ENCODE assay signal across 21 cellular contexts in genomic region chr5:135335031-135335828, GRCh38.
DNase-seq lines count a peak whose midpoint lies in the region; ATAC-seq, FAIRE-seq and TF ChIP-seq lines count a peak whose summit lies in the region.
"Had no signal": no experiment of that assay in that cellular context is flagged by ENCODE, and none has a peak within 500 bp of the region (broad histone marks: within the 10 kb centered on the region; RNA-seq: fewer than 3 reads in every experiment).

No MANE protein-coding gene starts in this region.

- H3K4ac ChIP-seq in neuronal stem cell (ENCODE audit: low read length): no peak overlapping the region

- H2BK5ac ChIP-seq in neuronal stem cell (ENCODE audit: low read length): no peak overlapping the region

- no peaks in the 10 kb centered on the region for H3K79me1 ChIP-seq in neuronal stem cell (ENCODE audit: low read depth, low read length)

- CTCF ChIA-PET in HepG2 (lab: Yijun Ruan, JAX; ENCODE audit: low intra/inter-chr PET ratio, low total read pairs): no interaction called here

- no peak for TF ChIP-seq RAD21 in HepG2 (CRISPR knock-in tag; IDR thresholded peaks at IDR 0.05)

- ATAC-seq in HepG2 (no peak), right lobe of liver (no peak), GM21717 (IDR thresholded peaks at IDR 0.05; ENCODE audit: unreplicated experiment) (no peak)
- ATAC-seq: naive thymus-derived CD8-positive, alpha-beta T cell had no signal

- TF ChIP-seq CTCF in HepG2 (CRISPR knock-in tag; IDR thresholded peaks at IDR 0.05) (no peak), right lobe of liver (IDR thresholded peaks at IDR 0.05) (no peak), fibroblast of pulmonary artery (IDR thresholded peaks at IDR 0.05; ENCODE audit: low read length, missing control alignments) (no peak), thyroid gland (IDR thresholded peaks at IDR 0.05) (no peak)

- intact Hi-C loops in HepG2 (cut with micrococcal nuclease; ENCODE audit: unreplicated experiment) (loop anchor here (10.0 kb wide), 1 partner anchor 310 kb away; no protein-coding TSS in a partner anchor), right lobe of liver (cut with DNase I) (no loop called here), thyroid gland (cut with DNase I) (no loop called here)

- peak; percentile 32 for DNase-seq in DMS 273 (lab: John Stamatoyannopoulos, UW; ENCODE audit: unreplicated experiment)
- no peak for DNase-seq in DMS 273 treated with DMSO at 0.1 percent for 48 hours (lab: John Stamatoyannopoulos, UW)
- no peak for DNase-seq in HepG2 (ENCODE audit: low spot score)
- no peak for DNase-seq in right lobe of liver
- peak; percentile 8 for DNase-seq in fibroblast of pulmonary artery (ENCODE audit: low read depth)
- peak; percentile 73 to 78 for DNase-seq in thyroid gland
- no peak for DNase-seq in neuronal stem cell (ENCODE audit: low spot score)
- DNase-seq: activated CD4-positive, alpha-beta T cell treated with anti-CD3 and anti-CD28 coated beads, Interleukin-2, amount 50 U/mL, for 1 hour; activated naive CD4-positive, alpha-beta T cell treated with Interleukin-2 at 50 U/mL for 16 hours; COR-L47; effector memory CD4-positive, alpha-beta T cell; naive thymus-derived CD8-positive, alpha-beta T cell; NCI-H2171; NCI-H748 treated with DMSO at 0.1 percent for 48 hours; stimulated activated CD4-positive, alpha-beta T cell treated with anti-CD3 and anti-CD28 coated beads, Interleukin-2, amount 100 ng/mL, for 24 hours had no signal

- FAIRE-seq in HepG2 (lab: Jason Lieb, UNC): no peak

- no peak overlapping the region for H2BK15ac ChIP-seq in neuronal stem cell (ENCODE audit: low read length)

- H3K9me3 ChIP-seq in HepG2 (ENCODE audit: low read length) (no peaks in the 10 kb centered on the region), right lobe of liver (no peaks in the 10 kb centered on the region), thyroid gland (no peaks in the 10 kb centered on the region), neuronal stem cell (replicated peaks in 1 of 2; ENCODE audit: control insufficient read depth in 2 of 2, insufficient read depth in 1 of 2, low read depth in 1 of 2, low read length in 2 of 2) (no peaks in the 10 kb centered on the region)
- H3K9me3 ChIP-seq: esophagus muscularis mucosa, HAP-1, SJSA1 had no signal

- H4K91ac ChIP-seq in neuronal stem cell (ENCODE audit: low read depth, low read length, poor library complexity): no peak overlapping the region

- H3K4me3 ChIP-seq in HepG2 (replicated peaks in 1 of 3; ENCODE audit: insufficient read depth in 1 of 3, low read depth in 2 of 3, low read length in 3 of 3): no peak overlapping the region
- no peak overlapping the region for H3K4me3 ChIP-seq in right lobe of liver
- no peak overlapping the region for H3K4me3 ChIP-seq in fibroblast of pulmonary artery (replicated peaks; ENCODE audit: low read depth, low read length)
- no peak overlapping the region for H3K4me3 ChIP-seq in thyroid gland (replicated peaks in 1 of 3)
- no peak overlapping the region for H3K4me3 ChIP-seq in neuronal stem cell (ENCODE audit: low read length in 2 of 2)
- H3K4me3 ChIP-seq: esophagus muscularis mucosa, HAP-1, SJSA1 had no signal

- H2BK120ac ChIP-seq in neuronal stem cell (ENCODE audit: low read depth, low read length): no peak overlapping the region

- no peaks in the 10 kb centered on the region for H3K79me2 ChIP-seq in HepG2 (ENCODE audit: insufficient read depth, low read length)
- H3K79me2 ChIP-seq: parathyroid adenoma had no signal

- no peak overlapping the region for H2AK5ac ChIP-seq in neuronal stem cell (ENCODE audit: low read depth, low read length)

- POLR2A ChIA-PET in HepG2 (lab: Yijun Ruan, JAX): no interaction called here

- WGBS in HepG2 (ENCODE audit: low lambda C conversion rate): 95% methylated on average over 12 of the region's 13 CpGs
- 62% methylated on average over 5 of the region's 13 CpGs for WGBS in right lobe of liver (ENCODE audit: insufficient coverage, low coverage, low lambda C conversion rate, missing lambda C conversion rate)
- WGBS in thyroid gland, 2 donors: 62 to 75% methylated on average over 11 to 13 of the region's 13 CpGs
- no CpG with 5 or more reads among the region's 13 CpGs for WGBS in neuronal stem cell (ENCODE audit: extremely low coverage in 2 of 2, insufficient read length in 2 of 2, insufficient replicate concordance in 1 of 2), 2 donors

- in situ Hi-C loops in HepG2 (cut with HindIII; ENCODE audit: extremely low pct_ligation_motif_present, low pct_unique_long_range_greater_than_20kb): loop anchor here (10.0 kb wide), 1 partner anchor 300 kb away; the partner anchor contains the start of gene PITX1

- no peak overlapping the region for H2BK12ac ChIP-seq in neuronal stem cell (ENCODE audit: low read length)

- no peak overlapping the region for H3K18ac ChIP-seq in neuronal stem cell (ENCODE audit: low read length)

- H3K4me1 ChIP-seq in HepG2 (ENCODE audit: insufficient read depth, low read length) (peaks cover 11% of the 10 kb centered on the region), right lobe of liver (peaks cover 0 to 10% (median 0%) of the 10 kb centered on the region in 4 donors), thyroid gland (peaks cover 9 to 11% of the 10 kb centered on the region in 2 donors), neuronal stem cell (ENCODE audit: control insufficient read depth in 2 of 2, insufficient read depth in 1 of 2, low read depth in 1 of 2, low read length in 2 of 2) (no peaks in the 10 kb centered on the region)
- H3K4me1 ChIP-seq: HAP-1, parathyroid adenoma, SJSA1 had no signal

- no peaks in the 10 kb centered on the region; the same call in 1 of the 2 replicates for H4K20me1 ChIP-seq in HepG2 (ENCODE audit: insufficient read depth, low read length)

- TF ChIP-seq POLR2A in HepG2 (IDR thresholded peaks at IDR 0.05; ENCODE audit: insufficient read depth in 1 of 2, low read depth in 2 of 2, low read length in 2 of 2): no peak
- TF ChIP-seq POLR2A in right lobe of liver (IDR thresholded peaks at IDR 0.05): no peak
- TF ChIP-seq POLR2A in thyroid gland (IDR thresholded peaks at IDR 0.05): no peak

- TF ChIP-seq EP300 in HepG2 (IDR thresholded peaks at IDR 0.05; ENCODE audit: low read depth in 2 of 2, low read length in 2 of 2): no peak
- no peak for TF ChIP-seq EP300 in HepG2 (CRISPR knock-in tag; IDR thresholded peaks at IDR 0.05; ENCODE audit: borderline replicate concordance)

- H2AFZ ChIP-seq in HepG2 (ENCODE audit: low read length): no peak overlapping the region
- no peak overlapping the region for H2AFZ ChIP-seq in neuronal stem cell (ENCODE audit: low read length)
- H2AFZ ChIP-seq: parathyroid adenoma had no signal

- H3K9ac ChIP-seq in HepG2 (ENCODE audit: insufficient read depth, low read depth, low read length): no peak overlapping the region
- H3K9ac ChIP-seq in neuronal stem cell (ENCODE audit: low read depth, low read length, poor library complexity): no peak overlapping the region
- H3K9ac ChIP-seq: parathyroid adenoma had no signal

- H3K14ac ChIP-seq in neuronal stem cell (ENCODE audit: low read length): no peak overlapping the region

- H4K8ac ChIP-seq in neuronal stem cell (ENCODE audit: low read depth, low read length): no peak overlapping the region

- peaks cover 27 to 77% of the 10 kb centered on the region in 2 experiments for H3K36me3 ChIP-seq in HepG2 (replicated peaks in 1 of 2; ENCODE audit: control insufficient read depth in 1 of 2, insufficient read depth in 2 of 2, low read length in 2 of 2)
- H3K36me3 ChIP-seq in right lobe of liver: peaks cover 0 to 34% (median 5%) of the 10 kb centered on the region in 4 donors
- peaks cover 31 to 39% of the 10 kb centered on the region in 2 donors for H3K36me3 ChIP-seq in thyroid gland
- peaks cover 49 to 91% of the 10 kb centered on the region in 2 donors for H3K36me3 ChIP-seq in neuronal stem cell (replicated peaks in 1 of 2; ENCODE audit: control insufficient read depth in 2 of 2, insufficient read depth in 2 of 2, low read length in 2 of 2)

- no peak overlapping the region for H3K4me2 ChIP-seq in HepG2 (ENCODE audit: low read depth, low read length)
- no peak overlapping the region for H3K4me2 ChIP-seq in neuronal stem cell (ENCODE audit: insufficient read depth, low read length, poor library complexity, severe bottlenecking)

- BruUV-seq in HepG2 (replicated peaks; lab: Mats Ljungman, UMichigan): no TSS peak

- H3K27ac ChIP-seq in HepG2 (ENCODE audit: extremely low read length, insufficient read depth, low read length) (no peak overlapping the region), right lobe of liver (no peak overlapping the region), thyroid gland (peak overlapping the region in 1 of 3 donors; percentile 10), neuronal stem cell (replicated peaks; ENCODE audit: low read length) (no peak overlapping the region)
- H3K27ac ChIP-seq: 22Rv1, esophagus muscularis mucosa, parathyroid adenoma, SJSA1 had no signal

- H3K23ac ChIP-seq in neuronal stem cell (ENCODE audit: low read depth, low read length, poor library complexity): no peak overlapping the region

- H3K27me3 ChIP-seq in HepG2 (ENCODE audit: control insufficient read depth in 1 of 2, insufficient read depth in 2 of 2, low read length in 2 of 2): no peaks in the 10 kb centered on the region
- no peaks in the 10 kb centered on the region for H3K27me3 ChIP-seq in right lobe of liver
- H3K27me3 ChIP-seq in thyroid gland: no peaks in the 10 kb centered on the region
- H3K27me3 ChIP-seq in neuronal stem cell (ENCODE audit: control insufficient read depth in 3 of 3, insufficient read depth in 3 of 3, low read depth in 1 of 3, low read length in 3 of 3): no peaks in the 10 kb centered on the region
- H3K27me3 ChIP-seq: esophagus muscularis mucosa, SJSA1 had no signal

TF ChIP-seq in HepG2, 621 proteins besides CTCF, POLR2A, EP300 and RAD21:
- TF ChIP-seq AGO2 (optimal IDR thresholded peaks at IDR 0.05; ENCODE audit: low read depth, low read length) (peak; percentile 16), NR2F1 (CRISPR knock-in tag; IDR thresholded peaks at IDR 0.05) (no peak)

Comparison
In these comparisons a context has a peak if more than half of its experiments do, and no peak if none do; other contexts are left out.
1. DNase-seq: peak in DMS 273 (single experiment), fibroblast of pulmonary artery (single experiment) and thyroid gland (2 of 2); none in DMS 273 treated with DMSO at 0.1 percent for 48 hours (single experiment), HepG2 (single experiment), right lobe of liver (0 of 3) and neuronal stem cell (single experiment).